ENCODE assay signal across 1 cellular context in the genomic region with DNA sequence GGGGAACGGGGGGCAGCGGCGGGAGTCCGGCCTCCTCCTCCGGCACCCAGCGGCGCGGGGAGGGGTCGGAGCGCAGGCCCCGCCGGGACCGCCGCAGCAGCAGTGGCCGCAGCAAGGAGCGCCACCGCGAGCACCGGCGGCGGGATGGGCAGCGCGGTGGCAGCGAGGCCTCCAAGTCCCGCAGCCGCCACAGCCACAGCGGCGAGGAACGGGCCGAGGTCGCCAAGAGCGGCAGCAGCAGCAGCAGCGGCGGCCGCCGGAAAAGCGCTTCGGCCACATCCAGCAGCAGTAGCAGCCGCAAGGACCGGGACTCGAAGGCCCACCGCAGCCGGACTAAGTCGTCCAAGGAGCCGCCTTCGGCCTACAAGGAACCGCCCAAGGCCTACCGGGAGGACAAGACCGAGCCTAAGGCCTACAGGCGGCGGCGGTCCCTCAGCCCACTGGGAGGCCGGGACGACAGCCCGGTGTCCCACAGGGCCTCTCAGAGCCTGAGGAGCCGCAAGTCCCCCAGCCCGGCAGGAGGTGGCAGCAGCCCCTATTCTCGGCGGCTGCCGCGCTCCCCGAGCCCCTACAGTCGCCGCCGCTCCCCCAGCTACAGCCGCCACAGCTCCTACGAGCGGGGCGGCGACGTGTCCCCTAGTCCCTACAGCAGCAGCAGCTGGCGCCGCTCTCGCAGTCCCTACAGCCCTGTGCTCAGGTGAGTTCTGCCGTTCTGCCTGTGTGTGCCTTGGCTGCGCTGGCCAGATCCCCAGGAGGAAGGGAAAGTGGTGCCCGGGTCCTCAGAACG.
TF ChIP-seq lines count a peak whose summit lies in the region.

No MANE protein-coding gene starts in this region.

TF ChIP-seq in HepG2, 621 proteins besides CTCF, POLR2A, EP300 and RAD21 (continued from another document):
- TF ChIP-seq, protein P1, sequence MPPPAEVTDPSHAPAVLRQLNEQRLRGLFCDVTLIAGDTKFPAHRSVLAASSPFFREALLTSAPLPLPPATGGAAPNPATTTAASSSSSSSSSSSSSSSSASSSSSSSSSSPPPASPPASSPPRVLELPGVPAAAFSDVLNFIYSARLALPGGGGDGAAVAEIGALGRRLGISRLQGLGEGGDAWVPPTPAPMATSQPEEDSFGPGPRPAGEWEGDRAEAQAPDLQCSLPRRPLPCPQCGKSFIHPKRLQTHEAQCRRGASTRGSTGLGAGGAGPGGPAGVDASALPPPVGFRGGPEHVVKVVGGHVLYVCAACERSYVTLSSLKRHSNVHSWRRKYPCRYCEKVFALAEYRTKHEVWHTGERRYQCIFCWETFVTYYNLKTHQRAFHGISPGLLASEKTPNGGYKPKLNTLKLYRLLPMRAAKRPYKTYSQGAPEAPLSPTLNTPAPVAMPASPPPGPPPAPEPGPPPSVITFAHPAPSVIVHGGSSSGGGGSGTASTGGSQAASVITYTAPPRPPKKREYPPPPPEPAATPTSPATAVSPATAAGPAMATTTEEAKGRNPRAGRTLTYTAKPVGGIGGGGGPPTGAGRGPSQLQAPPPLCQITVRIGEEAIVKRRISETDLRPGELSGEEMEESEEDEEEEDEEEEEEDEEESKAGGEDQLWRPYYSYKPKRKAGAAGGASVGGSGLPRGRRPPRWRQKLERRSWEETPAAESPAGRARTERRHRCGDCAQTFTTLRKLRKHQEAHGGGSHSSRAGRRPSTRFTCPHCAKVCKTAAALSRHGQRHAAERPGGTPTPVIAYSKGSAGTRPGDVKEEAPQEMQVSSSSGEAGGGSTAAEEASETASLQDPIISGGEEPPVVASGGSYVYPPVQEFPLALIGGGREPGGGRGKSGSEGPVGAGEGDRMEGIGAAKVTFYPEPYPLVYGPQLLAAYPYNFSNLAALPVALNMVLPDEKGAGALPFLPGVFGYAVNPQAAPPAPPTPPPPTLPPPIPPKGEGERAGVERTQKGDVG (CRISPR knock-in tag; IDR thresholded peaks at IDR 0.05; ENCODE audit: borderline replicate concordance), result no peak
- TF ChIP-seq ZNF143 (CRISPR knock-in tag; IDR thresholded peaks at IDR 0.05) (no peak), TCF7 (IDR thresholded peaks at IDR 0.05; ENCODE audit: low read depth) (no peak), HNF4G (IDR thresholded peaks at IDR 0.05; ENCODE audit: borderline replicate concordance, low read depth, low read length) (no peak), HNF4G (CRISPR knock-in tag; IDR thresholded peaks at IDR 0.05; ENCODE audit: borderline replicate concordance, low read depth) (peak; percentile 13; the same call in 1 of the 2 replicates), HNRNPK (IDR thresholded peaks at IDR 0.05; ENCODE audit: low read depth, low read length, poor library complexity, severe bottlenecking) (no peak), ZNF556 (CRISPR knock-in tag; IDR thresholded peaks at IDR 0.05; ENCODE audit: borderline replicate concordance) (peak; percentile 48; the same call in 1 of the 2 replicates), ZNF724P (CRISPR knock-in tag; IDR thresholded peaks at IDR 0.05; ENCODE audit: borderline replicate concordance) (no peak), ZNF761 (CRISPR knock-in tag; conservative IDR thresholded peaks at IDR 0.05) (no peak), ATF7-NPFF (CRISPR knock-in tag; IDR thresholded peaks at IDR 0.05; ENCODE audit: low read depth) (0 out of 2 replicates have a peak, but pooled peaks have one; percentile 36), MLLT10 (CRISPR knock-in tag; IDR thresholded peaks at IDR 0.05) (peak; percentile 26), ZNF430 (CRISPR knock-in tag; IDR thresholded peaks at IDR 0.05) (no peak), ZNF124 (CRISPR knock-in tag; IDR thresholded peaks at IDR 0.05) (peak; percentile 20; the same call in 1 of the 2 replicates)
- TF ChIP-seq, protein P2, sequence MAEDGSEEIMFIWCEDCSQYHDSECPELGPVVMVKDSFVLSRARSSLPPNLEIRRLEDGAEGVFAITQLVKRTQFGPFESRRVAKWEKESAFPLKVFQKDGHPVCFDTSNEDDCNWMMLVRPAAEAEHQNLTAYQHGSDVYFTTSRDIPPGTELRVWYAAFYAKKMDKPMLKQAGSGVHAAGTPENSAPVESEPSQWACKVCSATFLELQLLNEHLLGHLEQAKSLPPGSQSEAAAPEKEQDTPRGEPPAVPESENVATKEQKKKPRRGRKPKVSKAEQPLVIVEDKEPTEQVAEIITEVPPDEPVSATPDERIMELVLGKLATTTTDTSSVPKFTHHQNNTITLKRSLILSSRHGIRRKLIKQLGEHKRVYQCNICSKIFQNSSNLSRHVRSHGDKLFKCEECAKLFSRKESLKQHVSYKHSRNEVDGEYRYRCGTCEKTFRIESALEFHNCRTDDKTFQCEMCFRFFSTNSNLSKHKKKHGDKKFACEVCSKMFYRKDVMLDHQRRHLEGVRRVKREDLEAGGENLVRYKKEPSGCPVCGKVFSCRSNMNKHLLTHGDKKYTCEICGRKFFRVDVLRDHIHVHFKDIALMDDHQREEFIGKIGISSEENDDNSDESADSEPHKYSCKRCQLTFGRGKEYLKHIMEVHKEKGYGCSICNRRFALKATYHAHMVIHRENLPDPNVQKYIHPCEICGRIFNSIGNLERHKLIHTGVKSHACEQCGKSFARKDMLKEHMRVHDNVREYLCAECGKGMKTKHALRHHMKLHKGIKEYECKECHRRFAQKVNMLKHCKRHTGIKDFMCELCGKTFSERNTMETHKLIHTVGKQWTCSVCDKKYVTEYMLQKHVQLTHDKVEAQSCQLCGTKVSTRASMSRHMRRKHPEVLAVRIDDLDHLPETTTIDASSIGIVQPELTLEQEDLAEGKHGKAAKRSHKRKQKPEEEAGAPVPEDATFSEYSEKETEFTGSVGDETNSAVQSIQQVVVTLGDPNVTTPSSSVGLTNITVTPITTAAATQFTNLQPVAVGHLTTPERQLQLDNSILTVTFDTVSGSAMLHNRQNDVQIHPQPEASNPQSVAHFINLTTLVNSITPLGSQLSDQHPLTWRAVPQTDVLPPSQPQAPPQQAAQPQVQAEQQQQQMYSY (CRISPR knock-in tag; IDR thresholded peaks at IDR 0.05), result no peak
- TF ChIP-seq, protein P3, sequence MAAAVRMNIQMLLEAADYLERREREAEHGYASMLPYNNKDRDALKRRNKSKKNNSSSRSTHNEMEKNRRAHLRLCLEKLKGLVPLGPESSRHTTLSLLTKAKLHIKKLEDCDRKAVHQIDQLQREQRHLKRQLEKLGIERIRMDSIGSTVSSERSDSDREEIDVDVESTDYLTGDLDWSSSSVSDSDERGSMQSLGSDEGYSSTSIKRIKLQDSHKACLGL (CRISPR knock-in tag; IDR thresholded peaks at IDR 0.05), result 0 out of 2 replicates have a peak, but pooled peaks have one; percentile 44
- TF ChIP-seq, protein P4, sequence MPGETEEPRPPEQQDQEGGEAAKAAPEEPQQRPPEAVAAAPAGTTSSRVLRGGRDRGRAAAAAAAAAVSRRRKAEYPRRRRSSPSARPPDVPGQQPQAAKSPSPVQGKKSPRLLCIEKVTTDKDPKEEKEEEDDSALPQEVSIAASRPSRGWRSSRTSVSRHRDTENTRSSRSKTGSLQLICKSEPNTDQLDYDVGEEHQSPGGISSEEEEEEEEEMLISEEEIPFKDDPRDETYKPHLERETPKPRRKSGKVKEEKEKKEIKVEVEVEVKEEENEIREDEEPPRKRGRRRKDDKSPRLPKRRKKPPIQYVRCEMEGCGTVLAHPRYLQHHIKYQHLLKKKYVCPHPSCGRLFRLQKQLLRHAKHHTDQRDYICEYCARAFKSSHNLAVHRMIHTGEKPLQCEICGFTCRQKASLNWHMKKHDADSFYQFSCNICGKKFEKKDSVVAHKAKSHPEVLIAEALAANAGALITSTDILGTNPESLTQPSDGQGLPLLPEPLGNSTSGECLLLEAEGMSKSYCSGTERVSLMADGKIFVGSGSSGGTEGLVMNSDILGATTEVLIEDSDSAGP (CRISPR knock-in tag; IDR thresholded peaks at IDR 0.05; ENCODE audit: borderline replicate concordance), result peak; percentile 60
- TF ChIP-seq, protein P5, sequence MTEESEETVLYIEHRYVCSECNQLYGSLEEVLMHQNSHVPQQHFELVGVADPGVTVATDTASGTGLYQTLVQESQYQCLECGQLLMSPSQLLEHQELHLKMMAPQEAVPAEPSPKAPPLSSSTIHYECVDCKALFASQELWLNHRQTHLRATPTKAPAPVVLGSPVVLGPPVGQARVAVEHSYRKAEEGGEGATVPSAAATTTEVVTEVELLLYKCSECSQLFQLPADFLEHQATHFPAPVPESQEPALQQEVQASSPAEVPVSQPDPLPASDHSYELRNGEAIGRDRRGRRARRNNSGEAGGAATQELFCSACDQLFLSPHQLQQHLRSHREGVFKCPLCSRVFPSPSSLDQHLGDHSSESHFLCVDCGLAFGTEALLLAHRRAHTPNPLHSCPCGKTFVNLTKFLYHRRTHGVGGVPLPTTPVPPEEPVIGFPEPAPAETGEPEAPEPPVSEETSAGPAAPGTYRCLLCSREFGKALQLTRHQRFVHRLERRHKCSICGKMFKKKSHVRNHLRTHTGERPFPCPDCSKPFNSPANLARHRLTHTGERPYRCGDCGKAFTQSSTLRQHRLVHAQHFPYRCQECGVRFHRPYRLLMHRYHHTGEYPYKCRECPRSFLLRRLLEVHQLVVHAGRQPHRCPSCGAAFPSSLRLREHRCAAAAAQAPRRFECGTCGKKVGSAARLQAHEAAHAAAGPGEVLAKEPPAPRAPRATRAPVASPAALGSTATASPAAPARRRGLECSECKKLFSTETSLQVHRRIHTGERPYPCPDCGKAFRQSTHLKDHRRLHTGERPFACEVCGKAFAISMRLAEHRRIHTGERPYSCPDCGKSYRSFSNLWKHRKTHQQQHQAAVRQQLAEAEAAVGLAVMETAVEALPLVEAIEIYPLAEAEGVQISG (CRISPR knock-in tag; IDR thresholded peaks at IDR 0.05), result peak; percentile 79
- TF ChIP-seq, protein P6, sequence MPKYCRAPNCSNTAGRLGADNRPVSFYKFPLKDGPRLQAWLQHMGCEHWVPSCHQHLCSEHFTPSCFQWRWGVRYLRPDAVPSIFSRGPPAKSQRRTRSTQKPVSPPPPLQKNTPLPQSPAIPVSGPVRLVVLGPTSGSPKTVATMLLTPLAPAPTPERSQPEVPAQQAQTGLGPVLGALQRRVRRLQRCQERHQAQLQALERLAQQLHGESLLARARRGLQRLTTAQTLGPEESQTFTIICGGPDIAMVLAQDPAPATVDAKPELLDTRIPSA (CRISPR knock-in tag; IDR thresholded peaks at IDR 0.05; ENCODE audit: borderline replicate concordance), result peak; percentile 68; the same call in 1 of the 2 replicates
- TF ChIP-seq, protein P7, sequence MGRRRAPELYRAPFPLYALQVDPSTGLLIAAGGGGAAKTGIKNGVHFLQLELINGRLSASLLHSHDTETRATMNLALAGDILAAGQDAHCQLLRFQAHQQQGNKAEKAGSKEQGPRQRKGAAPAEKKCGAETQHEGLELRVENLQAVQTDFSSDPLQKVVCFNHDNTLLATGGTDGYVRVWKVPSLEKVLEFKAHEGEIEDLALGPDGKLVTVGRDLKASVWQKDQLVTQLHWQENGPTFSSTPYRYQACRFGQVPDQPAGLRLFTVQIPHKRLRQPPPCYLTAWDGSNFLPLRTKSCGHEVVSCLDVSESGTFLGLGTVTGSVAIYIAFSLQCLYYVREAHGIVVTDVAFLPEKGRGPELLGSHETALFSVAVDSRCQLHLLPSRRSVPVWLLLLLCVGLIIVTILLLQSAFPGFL (CRISPR knock-in tag; IDR thresholded peaks at IDR 0.05), result peak; percentile 63; the same call in 1 of the 2 replicates
- TF ChIP-seq, protein P8, sequence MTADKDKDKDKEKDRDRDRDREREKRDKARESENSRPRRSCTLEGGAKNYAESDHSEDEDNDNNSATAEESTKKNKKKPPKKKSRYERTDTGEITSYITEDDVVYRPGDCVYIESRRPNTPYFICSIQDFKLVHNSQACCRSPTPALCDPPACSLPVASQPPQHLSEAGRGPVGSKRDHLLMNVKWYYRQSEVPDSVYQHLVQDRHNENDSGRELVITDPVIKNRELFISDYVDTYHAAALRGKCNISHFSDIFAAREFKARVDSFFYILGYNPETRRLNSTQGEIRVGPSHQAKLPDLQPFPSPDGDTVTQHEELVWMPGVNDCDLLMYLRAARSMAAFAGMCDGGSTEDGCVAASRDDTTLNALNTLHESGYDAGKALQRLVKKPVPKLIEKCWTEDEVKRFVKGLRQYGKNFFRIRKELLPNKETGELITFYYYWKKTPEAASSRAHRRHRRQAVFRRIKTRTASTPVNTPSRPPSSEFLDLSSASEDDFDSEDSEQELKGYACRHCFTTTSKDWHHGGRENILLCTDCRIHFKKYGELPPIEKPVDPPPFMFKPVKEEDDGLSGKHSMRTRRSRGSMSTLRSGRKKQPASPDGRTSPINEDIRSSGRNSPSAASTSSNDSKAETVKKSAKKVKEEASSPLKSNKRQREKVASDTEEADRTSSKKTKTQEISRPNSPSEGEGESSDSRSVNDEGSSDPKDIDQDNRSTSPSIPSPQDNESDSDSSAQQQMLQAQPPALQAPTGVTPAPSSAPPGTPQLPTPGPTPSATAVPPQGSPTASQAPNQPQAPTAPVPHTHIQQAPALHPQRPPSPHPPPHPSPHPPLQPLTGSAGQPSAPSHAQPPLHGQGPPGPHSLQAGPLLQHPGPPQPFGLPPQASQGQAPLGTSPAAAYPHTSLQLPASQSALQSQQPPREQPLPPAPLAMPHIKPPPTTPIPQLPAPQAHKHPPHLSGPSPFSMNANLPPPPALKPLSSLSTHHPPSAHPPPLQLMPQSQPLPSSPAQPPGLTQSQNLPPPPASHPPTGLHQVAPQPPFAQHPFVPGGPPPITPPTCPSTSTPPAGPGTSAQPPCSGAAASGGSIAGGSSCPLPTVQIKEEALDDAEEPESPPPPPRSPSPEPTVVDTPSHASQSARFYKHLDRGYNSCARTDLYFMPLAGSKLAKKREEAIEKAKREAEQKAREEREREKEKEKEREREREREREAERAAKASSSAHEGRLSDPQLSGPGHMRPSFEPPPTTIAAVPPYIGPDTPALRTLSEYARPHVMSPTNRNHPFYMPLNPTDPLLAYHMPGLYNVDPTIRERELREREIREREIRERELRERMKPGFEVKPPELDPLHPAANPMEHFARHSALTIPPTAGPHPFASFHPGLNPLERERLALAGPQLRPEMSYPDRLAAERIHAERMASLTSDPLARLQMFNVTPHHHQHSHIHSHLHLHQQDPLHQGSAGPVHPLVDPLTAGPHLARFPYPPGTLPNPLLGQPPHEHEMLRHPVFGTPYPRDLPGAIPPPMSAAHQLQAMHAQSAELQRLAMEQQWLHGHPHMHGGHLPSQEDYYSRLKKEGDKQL (CRISPR knock-in tag; IDR thresholded peaks at IDR 0.05; ENCODE audit: low read depth), result no peak; the same call in 1 of the 2 replicates
